Comparison of ENCODE assay signal across 1 cellular context in the genomic region with DNA sequence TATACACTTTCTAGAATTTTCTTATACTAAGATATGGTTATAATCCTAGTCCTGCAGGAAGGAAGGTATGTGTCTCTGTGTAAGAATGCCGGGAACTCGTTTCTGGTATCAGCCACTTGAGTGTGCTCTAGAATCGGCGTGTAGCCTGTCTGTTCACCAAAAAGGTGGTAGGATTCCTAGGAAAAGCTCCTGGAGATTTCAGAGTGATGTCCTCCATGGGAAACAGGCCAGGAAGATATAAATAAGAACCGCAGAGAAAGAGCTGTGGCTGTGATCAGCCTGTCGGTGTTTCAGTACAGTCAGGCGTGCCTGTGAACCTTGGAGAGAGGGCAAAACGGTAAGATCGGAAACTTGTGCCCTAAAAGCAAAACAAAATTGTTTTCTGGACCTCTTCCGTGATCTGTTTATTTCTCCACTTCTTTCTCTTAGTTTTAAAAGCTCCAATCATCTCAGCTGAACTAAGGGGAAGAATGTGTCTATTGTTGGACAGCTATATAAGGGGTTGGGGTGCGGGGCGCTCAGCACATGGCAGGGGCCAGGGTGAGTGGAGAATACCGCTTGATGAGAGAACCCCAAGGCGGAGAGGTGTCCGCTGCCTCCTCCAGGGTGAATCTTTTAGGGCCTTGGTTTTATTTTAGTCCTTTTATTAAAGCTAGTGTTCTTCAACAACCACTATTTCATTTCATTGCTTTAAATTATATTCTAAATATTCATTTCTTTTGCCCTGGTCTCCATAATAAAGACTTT.
TF ChIP-seq lines count a peak whose summit lies in the region.

No MANE protein-coding gene starts in this region.

TF ChIP-seq in SK-N-SH, 30 proteins besides CTCF, POLR2A, EP300 and RAD21 (continued from another document):
- no peak for TF ChIP-seq CHD2 (IDR thresholded peaks at IDR 0.05; ENCODE audit: low read length, partially characterized antibody)
- TF ChIP-seq TEAD4 (IDR thresholded peaks at IDR 0.05; ENCODE audit: borderline replicate concordance, insufficient read depth), result no peak
- TF ChIP-seq RCOR1 (IDR thresholded peaks at IDR 0.05; ENCODE audit: low read length), result no peak
- no peak for TF ChIP-seq RFX5 (IDR thresholded peaks at IDR 0.05; ENCODE audit: low read length)
- TF ChIP-seq EZH2phosphoT487 (IDR thresholded peaks at IDR 0.05; ENCODE audit: borderline replicate concordance, low read depth), result no peak
- TF ChIP-seq, protein P1, sequence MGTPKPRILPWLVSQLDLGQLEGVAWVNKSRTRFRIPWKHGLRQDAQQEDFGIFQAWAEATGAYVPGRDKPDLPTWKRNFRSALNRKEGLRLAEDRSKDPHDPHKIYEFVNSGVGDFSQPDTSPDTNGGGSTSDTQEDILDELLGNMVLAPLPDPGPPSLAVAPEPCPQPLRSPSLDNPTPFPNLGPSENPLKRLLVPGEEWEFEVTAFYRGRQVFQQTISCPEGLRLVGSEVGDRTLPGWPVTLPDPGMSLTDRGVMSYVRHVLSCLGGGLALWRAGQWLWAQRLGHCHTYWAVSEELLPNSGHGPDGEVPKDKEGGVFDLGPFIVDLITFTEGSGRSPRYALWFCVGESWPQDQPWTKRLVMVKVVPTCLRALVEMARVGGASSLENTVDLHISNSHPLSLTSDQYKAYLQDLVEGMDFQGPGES (IDR thresholded peaks at IDR 0.05; ENCODE audit: low read depth, low read length), result no peak
